In the genomic region with DNA sequence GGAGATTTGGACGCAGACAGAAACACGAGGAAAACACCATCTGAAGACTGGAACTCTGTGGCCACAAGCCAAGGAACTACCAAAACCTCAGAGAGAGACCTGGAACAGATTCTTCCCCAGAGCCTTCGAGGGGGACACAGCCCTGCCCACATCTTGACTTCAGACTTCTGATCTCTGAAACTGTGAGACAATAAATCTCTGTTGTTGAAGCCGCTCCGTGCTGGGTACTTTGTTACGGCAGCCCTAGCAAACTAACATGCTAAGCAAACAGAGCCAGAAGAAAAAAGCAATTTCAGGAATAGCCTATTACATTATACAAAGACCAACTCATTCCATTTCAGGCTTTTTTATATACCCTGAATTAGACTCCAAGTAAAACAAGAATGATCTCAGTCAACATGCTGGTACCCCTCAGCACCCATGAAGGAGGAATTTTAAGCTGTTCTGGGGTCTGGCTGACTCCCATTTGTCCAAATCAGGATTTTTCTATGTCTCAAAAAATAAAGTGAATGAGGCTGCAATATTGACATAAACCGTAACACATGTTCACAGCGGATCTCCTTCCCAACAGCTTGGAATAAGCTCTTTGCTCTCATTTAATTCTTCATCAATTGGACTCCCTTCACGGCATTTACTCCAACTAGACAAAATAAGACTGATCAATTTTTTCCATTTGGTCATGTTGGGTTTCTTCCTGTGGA, we compare ENCODE assay signal across 17 cellular contexts.
A peak's percentile ranks its signal among the peaks of the same experiment; 100 is the strongest.
DNase-seq lines count a peak whose midpoint lies in the region; ATAC-seq and TF ChIP-seq lines count a peak whose summit lies in the region.
"Had no signal": no experiment of that assay in that cellular context is flagged by ENCODE, and none has a peak within 500 bp of the region (broad histone marks: within the 10 kb centered on the region; RNA-seq: fewer than 3 reads in every experiment).

No MANE protein-coding gene starts in this region.

- ATAC-seq in activated T-helper 17 cell treated with anti-CD3 and anti-CD28 coated beads, Interleukin-2, amount 50 U/mL, for 72 hours (replicated peaks), result no peak
- ATAC-seq in psoas muscle, result no peak
- no peak for ATAC-seq in gastroesophageal sphincter

- H3K36me3 Mint-ChIP-seq in activated T-helper 17 cell treated with anti-CD3 and anti-CD28 coated beads, Interleukin-2, amount 50 U/mL, for 72 hours (ENCODE audit: low read depth), result no peaks in the 10 kb centered on the region
- no peaks in the 10 kb centered on the region for H3K36me3 Mint-ChIP-seq in type B pancreatic cell

- no peaks in the 10 kb centered on the region for H3K27me3 Mint-ChIP-seq in activated T-helper 17 cell treated with anti-CD3 and anti-CD28 coated beads, Interleukin-2, amount 50 U/mL, for 72 hours
- H3K27me3 Mint-ChIP-seq in type B pancreatic cell, result no peaks in the 10 kb centered on the region
- H3K27me3 Mint-ChIP-seq: stimulated activated naive B cell treated with anti-CD40 and anti-IgM and Interleukin-4, amounts not matched to agents 10 μg/mL and 1 μg/mL and 100 μg/mL, for 72 hours had no signal

- H3K4me1 Mint-ChIP-seq in activated T-helper 17 cell treated with anti-CD3 and anti-CD28 coated beads, Interleukin-2, amount 50 U/mL, for 72 hours, result peaks cover 20% of the 10 kb centered on the region
- peaks cover 23% of the 10 kb centered on the region for H3K4me1 Mint-ChIP-seq in type B pancreatic cell (ENCODE audit: unreplicated experiment)

- intact Hi-C loops in psoas muscle (cut with DNase I), result no loop called here

- H3K4me3 ChIP-seq in psoas muscle (no peak overlapping the region), gastroesophageal sphincter (no peak overlapping the region)

- TF ChIP-seq EP300 in gastroesophageal sphincter (IDR thresholded peaks at IDR 0.05), result no peak

- in situ Hi-C loops in G401 (cut with HindIII; ENCODE audit: low sequenced_read_pairs), result no loop called here

- DNase-seq in G401 (ENCODE audit: low spot score), result peak; percentile 71
- DNase-seq in globus pallidus (ENCODE audit: low spot score), result peak; percentile 29
- no peak for DNase-seq in psoas muscle
- no peak for DNase-seq in NCI-H82 (lab: John Stamatoyannopoulos, UW)
- DNase-seq in type B pancreatic cell (ENCODE audit: extremely low spot score, unreplicated experiment), result no peak
- no peak for DNase-seq in NK-92 (lab: John Stamatoyannopoulos, UW; ENCODE audit: unreplicated experiment)
- DNase-seq: BE2C; DMS53; head of caudate nucleus; NCI-H2029; NCI-H526; nephron progenitor cell; stimulated activated naive B cell treated with anti-CD40 and anti-IgM and Interleukin-4, amounts not matched to agents 10 μg/mL and 1 μg/mL and 100 μg/mL, for 72 hours; WERI-Rb-1 had no signal

- no peak overlapping the region for H3K4me3 Mint-ChIP-seq in activated T-helper 17 cell treated with anti-CD3 and anti-CD28 coated beads, Interleukin-2, amount 50 U/mL, for 72 hours
- H3K4me3 Mint-ChIP-seq in type B pancreatic cell, result no peak overlapping the region
- H3K4me3 Mint-ChIP-seq: nephron progenitor cell; stimulated activated naive B cell treated with anti-CD40 and anti-IgM and Interleukin-4, amounts not matched to agents 10 μg/mL and 1 μg/mL and 100 μg/mL, for 72 hours had no signal

- H3K27ac Mint-ChIP-seq in activated T-helper 17 cell treated with anti-CD3 and anti-CD28 coated beads, Interleukin-2, amount 50 U/mL, for 72 hours, result peak overlapping the region; percentile 44
- H3K27ac Mint-ChIP-seq in type B pancreatic cell, result no peak overlapping the region

- H3K27ac ChIP-seq in psoas muscle (peak overlapping the region; percentile 27), gastroesophageal sphincter (peak overlapping the region in 2 of 4 donors; percentile 42 to 48)
- H3K27ac ChIP-seq: WERI-Rb-1 had no signal

- TF ChIP-seq POLR2A in gastroesophageal sphincter (IDR thresholded peaks at IDR 0.05), result no peak

- H3K4me1 ChIP-seq in psoas muscle (peaks cover 47% of the 10 kb centered on the region), gastroesophageal sphincter (peaks cover 0 to 46% (median 16%) of the 10 kb centered on the region in 3 donors)
- H3K4me1 ChIP-seq: BE2C had no signal

- H3K9me3 ChIP-seq in psoas muscle, result no peaks in the 10 kb centered on the region
- H3K9me3 ChIP-seq in gastroesophageal sphincter, result no peaks in the 10 kb centered on the region
- H3K9me3 ChIP-seq: BE2C had no signal

- H3K27me3 ChIP-seq in psoas muscle (ENCODE audit: insufficient read depth in 3 of 3, low read length in 2 of 3) (no peaks in the 10 kb centered on the region), gastroesophageal sphincter (no peaks in the 10 kb centered on the region)
- H3K27me3 ChIP-seq: BE2C had no signal

- TF ChIP-seq CTCF in psoas muscle (IDR thresholded peaks at IDR 0.05), result no peak
- TF ChIP-seq CTCF in gastroesophageal sphincter (IDR thresholded peaks at IDR 0.05), result no peak
- no peak for TF ChIP-seq CTCF in type B pancreatic cell (conservative IDR thresholded peaks at IDR 0.05)

- H3K36me3 ChIP-seq in psoas muscle (ENCODE audit: insufficient read depth in 1 of 2, low read depth in 1 of 2) (no peaks in the 10 kb centered on the region), gastroesophageal sphincter (peaks cover 0 to 4% of the 10 kb centered on the region in 2 donors)
- H3K36me3 ChIP-seq: BE2C, WERI-Rb-1 had no signal

- 55 to 64% (median 55%) methylated on average over 9 of the region's 9 CpGs for WGBS in psoas muscle, 3 donors
- 42 to 46% methylated on average over 9 of the region's 9 CpGs for WGBS in gastroesophageal sphincter (ENCODE audit: low coverage in 1 of 2), 2 donors

- H3K9me3 Mint-ChIP-seq in activated T-helper 17 cell treated with anti-CD3 and anti-CD28 coated beads, Interleukin-2, amount 50 U/mL, for 72 hours, result no peaks in the 10 kb centered on the region
- peaks cover 5% of the 10 kb centered on the region for H3K9me3 Mint-ChIP-seq in type B pancreatic cell
- H3K9me3 Mint-ChIP-seq: activated naive CD4-positive, alpha-beta T cell treated with anti-CD3 and anti-CD28 coated beads, Interleukin-2, amount 50 U/mL, for 72 hours; nephron progenitor cell; stimulated activated naive B cell treated with anti-CD40 and anti-IgM and Interleukin-4, amounts not matched to agents 10 μg/mL and 1 μg/mL and 100 μg/mL, for 72 hours had no signal

Comparison
In these comparisons a context has a peak if more than half of its experiments do, and no peak if none do; other contexts are left out.
1. DNase-seq: peak in G401 (single experiment) and globus pallidus (single experiment); none in psoas muscle (0 of 2), NCI-H82 (single experiment), type B pancreatic cell (single experiment) and NK-92 (single experiment).